Comparison of ENCODE assay signal across 15 cellular contexts in genomic region chr14:75568141-75568540, GRCh38. TPM values are rescaled to one million over a fixed set of nuclear protein-coding genes. Genes with fewer than 3 reads are reported as not detected.
"Had no signal": no experiment of that assay in that cellular context is flagged by ENCODE, and none has a peak within 500 bp of the region (broad histone marks: within the 10 kb centered on the region; RNA-seq: fewer than 3 reads in every experiment).

No MANE protein-coding gene starts in this region.

- H3K4me3 ChIP-seq: mucosa of descending colon, SK-N-MC, thyroid gland had no signal

- H3K9me3 ChIP-seq: mucosa of descending colon, neutrophil, thyroid gland had no signal

- H3K27ac Mint-ChIP-seq: memory B cell had no signal

- H3K36me3 ChIP-seq: neutrophil, thyroid gland had no signal

- H3K4me1 ChIP-seq: thyroid gland had no signal

- H3K27me3 Mint-ChIP-seq: naive thymus-derived CD4-positive, alpha-beta T cell had no signal

- DNase-seq: activated CD4-positive, CD25-positive, alpha-beta regulatory T cell treated with anti-CD3 and anti-CD28 coated beads, Interleukin-2, amount 50 U/mL, for 72 hours; foreskin melanocyte; kidney glomerular epithelial cell; left ventricle myocardium superior; mucosa of descending colon; naive thymus-derived CD4-positive, alpha-beta T cell; T-cell; T1000; thyroid gland had no signal

- H3K9me3 Mint-ChIP-seq: memory B cell, T-cell had no signal

- H3K4me3 Mint-ChIP-seq: memory B cell; naive thymus-derived CD4-positive, alpha-beta T cell; T-cell had no signal

- H3K27ac ChIP-seq: epithelial cell of prostate, neutrophil, SK-N-MC, thyroid gland had no signal

- H3K36me3 Mint-ChIP-seq: memory B cell; naive thymus-derived CD4-positive, alpha-beta T cell; T-cell had no signal

- H3K27me3 ChIP-seq: neutrophil, thyroid gland had no signal

RNA-seq across cellular contexts. Expression of gene BATF, which starts 45.9 kb away (rescaled TPM):
- total RNA-seq: chondrocyte, renal cortical epithelial cell had no signal
